Comparison of ENCODE assay signal across 26 cellular contexts in genomic region chr11:112211556-112211955, GRCh38. TPM values are rescaled to one million over a fixed set of nuclear protein-coding genes. Genes with fewer than 3 reads are reported as not detected.
DNase-seq lines count a peak whose midpoint lies in the region; ATAC-seq, FAIRE-seq and TF ChIP-seq lines count a peak whose summit lies in the region.
"Had no signal": no experiment of that assay in that cellular context is flagged by ENCODE, and none has a peak within 500 bp of the region (broad histone marks: within the 10 kb centered on the region; RNA-seq: fewer than 3 reads in every experiment).

No MANE protein-coding gene starts in this region.

- in situ Hi-C loops in HepG2 (cut with HindIII; ENCODE audit: extremely low pct_ligation_motif_present, low pct_unique_long_range_greater_than_20kb): loop anchor here (10.0 kb wide), 1 partner anchor 343 kb away; no protein-coding TSS in a partner anchor

- no peak for TF ChIP-seq POLR2A in HepG2 (IDR thresholded peaks at IDR 0.05; ENCODE audit: insufficient read depth in 1 of 2, low read depth in 2 of 2, low read length in 2 of 2)

- H3K9me3 ChIP-seq in liver (ENCODE audit: control insufficient read depth in 4 of 4, low read length in 3 of 4): no peaks in the 10 kb centered on the region
- no peaks in the 10 kb centered on the region for H3K9me3 ChIP-seq in HepG2 (ENCODE audit: low read length)
- H3K9me3 ChIP-seq: left lung, prostate gland, tibial artery had no signal

- no peak for TF ChIP-seq CTCF in liver (IDR thresholded peaks at IDR 0.05; ENCODE audit: low read depth, low read length, missing input control)
- TF ChIP-seq CTCF in HepG2 (CRISPR knock-in tag; IDR thresholded peaks at IDR 0.05): no peak

- H3K27ac ChIP-seq in liver (ENCODE audit: low read depth in 1 of 2, low read length in 2 of 2) (peak overlapping the region; percentile 62 to 72), HepG2 (ENCODE audit: extremely low read length, insufficient read depth, low read length) (no peak overlapping the region)
- H3K27ac ChIP-seq: GM23248, left lung, prostate gland, RWPE1, tibial artery had no signal

- TF ChIP-seq EP300 in HepG2 (IDR thresholded peaks at IDR 0.05; ENCODE audit: low read depth in 2 of 2, low read length in 2 of 2) (no peak), HepG2 (CRISPR knock-in tag; IDR thresholded peaks at IDR 0.05; ENCODE audit: borderline replicate concordance) (no peak)

- peak overlapping the region; percentile 54 for H3K4me3 Mint-ChIP-seq in activated T-helper 17 cell treated with anti-CD3 and anti-CD28 coated beads, Interleukin-2, amount 50 U/mL, for 72 hours
- H3K4me3 Mint-ChIP-seq: activated T-helper 1 cell treated with anti-CD3 and anti-CD28 coated beads, Interleukin-12 subunit alpha, Interleukin-12 subunit beta, Interleukin-2, Interleukin-4 antibody, amounts not matched to agents 30 ng/mL and 10 ng/mL and 1 ng/mL, durations not matched to agents 14 hours and 24 hours and 36 hours; central memory CD8-positive, alpha-beta T cell; dendritic cell treated with granulocyte-macrophage colony-stimulating factor and Interleukin-4, amounts not matched to agents 40 ng/mL and 50 ng/mL, for 4 days had no signal

- H3K4me3 ChIP-seq in liver (ENCODE audit: low read depth in 1 of 3, low read length in 3 of 3) (no peak overlapping the region), HepG2 (replicated peaks in 1 of 3; ENCODE audit: insufficient read depth in 1 of 3, low read depth in 2 of 3, low read length in 3 of 3) (no peak overlapping the region)
- H3K4me3 ChIP-seq: GM23248, left lung, prostate gland, tibial artery had no signal

- ATAC-seq in activated CD4-positive, CD25-positive, alpha-beta regulatory T cell treated with anti-CD3 and anti-CD28 coated beads, Interleukin-2, amount 50 U/mL, for 24 hours: peak; percentile 64 to 74
- ATAC-seq in HepG2 (no peak), GM19324 (IDR thresholded peaks at IDR 0.05; ENCODE audit: low FRiP score, unreplicated experiment) (no peak)
- ATAC-seq in activated T-helper 17 cell treated with anti-CD3 and anti-CD28 coated beads, Interleukin-2, amount 50 U/mL, for 72 hours (replicated peaks): peak; percentile 87
- peak; percentile 69 for ATAC-seq in stimulated activated naive CD8-positive, alpha-beta T cell treated with anti-CD3 and anti-CD28 coated beads, Interleukin-15, Interleukin-2, amounts not matched to agents 100 U/mL and 50 U/mL, for 24 hours
- ATAC-seq: left lung had no signal

- peaks cover 13% of the 10 kb centered on the region for H3K4me1 Mint-ChIP-seq in activated T-helper 17 cell treated with anti-CD3 and anti-CD28 coated beads, Interleukin-2, amount 50 U/mL, for 72 hours

- H3K36me3 ChIP-seq in liver (ENCODE audit: control insufficient read depth in 4 of 4, insufficient read depth in 3 of 4, low read depth in 1 of 4, low read length in 3 of 4): no peaks in the 10 kb centered on the region
- H3K36me3 ChIP-seq in HepG2 (replicated peaks in 1 of 2; ENCODE audit: control insufficient read depth in 1 of 2, insufficient read depth in 2 of 2, low read length in 2 of 2): no peaks in the 10 kb centered on the region
- H3K36me3 ChIP-seq: left lung, prostate gland, tibial artery had no signal

- H3K4me1 ChIP-seq in liver (ENCODE audit: control insufficient read depth in 4 of 4, insufficient read depth in 4 of 4, low read length in 3 of 4) (peaks cover 6 to 55% (median 32%) of the 10 kb centered on the region in 4 donors), HepG2 (ENCODE audit: insufficient read depth, low read length) (peaks cover 11% of the 10 kb centered on the region)
- H3K4me1 ChIP-seq: left lung, prostate gland, tibial artery had no signal

- no TSS peak for BruUV-seq in HepG2 (replicated peaks; lab: Mats Ljungman, UMichigan)

- H3K79me2 ChIP-seq in HepG2 (ENCODE audit: insufficient read depth, low read length): no peaks in the 10 kb centered on the region

- DNase-seq in activated CD4-positive, CD25-positive, alpha-beta regulatory T cell treated with anti-CD3 and anti-CD28 coated beads, Interleukin-2, amount 50 U/mL, for 72 hours: no peak
- DNase-seq in HepG2 (ENCODE audit: low spot score) (no peak), retina (no peak)
- no peak for DNase-seq in stimulated activated naive CD8-positive, alpha-beta T cell treated with anti-CD3 and anti-CD28 coated beads, Interleukin-15, Interleukin-2, amounts not matched to agents 100 U/mL and 50 U/mL, for 24 hours
- DNase-seq: Calu3, DMS79 treated with DMSO at 0.1 percent for 48 hours, left lung, NCI-H1105 treated with DMSO at 0.1 percent for 48 hours, NCI-H2029 treated with DMSO at 0.1 percent for 48 hours, NCI-H2227 treated with DMSO at 0.1 percent for 48 hours, tibial artery had no signal

- CTCF ChIA-PET in HepG2 (lab: Yijun Ruan, JAX; ENCODE audit: low intra/inter-chr PET ratio, low total read pairs): no interaction called here

- H4K20me1 ChIP-seq in HepG2 (ENCODE audit: insufficient read depth, low read length): no peaks in the 10 kb centered on the region

- peaks cover 4% of the 10 kb centered on the region for H3K27me3 Mint-ChIP-seq in activated T-helper 17 cell treated with anti-CD3 and anti-CD28 coated beads, Interleukin-2, amount 50 U/mL, for 72 hours

- intact Hi-C loops in HepG2 (cut with micrococcal nuclease; ENCODE audit: unreplicated experiment): loop anchor here (10.0 kb wide), 1 partner anchor 1073 kb away; no protein-coding TSS in a partner anchor

- POLR2A ChIA-PET in HepG2 (lab: Yijun Ruan, JAX): no interaction called here

- no peaks in the 10 kb centered on the region for H3K27me3 ChIP-seq in liver (ENCODE audit: control insufficient read depth in 4 of 4, insufficient read depth in 4 of 4, low read length in 3 of 4)
- H3K27me3 ChIP-seq in HepG2 (ENCODE audit: control insufficient read depth in 1 of 2, insufficient read depth in 2 of 2, low read length in 2 of 2): no peaks in the 10 kb centered on the region
- H3K27me3 ChIP-seq: left lung, tibial artery had no signal

- WGBS in liver: 59% methylated on average over 2 of the region's 2 CpGs
- WGBS in HepG2 (ENCODE audit: low lambda C conversion rate): 22% methylated on average over 2 of the region's 2 CpGs

- peak overlapping the region; percentile 41 for H3K27ac Mint-ChIP-seq in activated T-helper 17 cell treated with anti-CD3 and anti-CD28 coated beads, Interleukin-2, amount 50 U/mL, for 72 hours
- H3K27ac Mint-ChIP-seq: activated T-helper 1 cell treated with anti-CD3 and anti-CD28 coated beads, Interleukin-12 subunit alpha, Interleukin-12 subunit beta, Interleukin-2, Interleukin-4 antibody, amounts not matched to agents 30 ng/mL and 10 ng/mL and 1 ng/mL, durations not matched to agents 14 hours and 24 hours and 36 hours; dendritic cell treated with granulocyte-macrophage colony-stimulating factor and Interleukin-4, amounts not matched to agents 40 ng/mL and 50 ng/mL, for 4 days had no signal

- H3K9me3 Mint-ChIP-seq in activated T-helper 17 cell treated with anti-CD3 and anti-CD28 coated beads, Interleukin-2, amount 50 U/mL, for 72 hours: no peaks in the 10 kb centered on the region
- H3K9me3 Mint-ChIP-seq: activated T-helper 1 cell treated with anti-CD3 and anti-CD28 coated beads, Interleukin-12 subunit alpha, Interleukin-12 subunit beta, Interleukin-2, Interleukin-4 antibody, amounts not matched to agents 30 ng/mL and 10 ng/mL and 1 ng/mL, durations not matched to agents 14 hours and 24 hours and 36 hours; central memory CD8-positive, alpha-beta T cell; dendritic cell treated with granulocyte-macrophage colony-stimulating factor and Interleukin-4, amounts not matched to agents 40 ng/mL and 50 ng/mL, for 4 days had no signal

- H3K4me2 ChIP-seq in HepG2 (ENCODE audit: low read depth, low read length): no peak overlapping the region

- no peak overlapping the region for H3K9ac ChIP-seq in liver (ENCODE audit: low read depth in 1 of 2, low read length in 2 of 2)
- H3K9ac ChIP-seq in HepG2 (ENCODE audit: insufficient read depth, low read depth, low read length): no peak overlapping the region
- H3K9ac ChIP-seq: GM23248 had no signal

- FAIRE-seq in HepG2 (lab: Jason Lieb, UNC): no peak
- FAIRE-seq: TTC549 had no signal

- no peak overlapping the region for H2AFZ ChIP-seq in HepG2 (ENCODE audit: low read length)
- H2AFZ ChIP-seq: GM23248 had no signal

- H3K36me3 Mint-ChIP-seq in activated T-helper 17 cell treated with anti-CD3 and anti-CD28 coated beads, Interleukin-2, amount 50 U/mL, for 72 hours (ENCODE audit: low read depth): no peaks in the 10 kb centered on the region

- no peak for TF ChIP-seq RAD21 in liver (IDR thresholded peaks at IDR 0.05)
- TF ChIP-seq RAD21 in HepG2 (CRISPR knock-in tag; IDR thresholded peaks at IDR 0.05): no peak

RNA-seq across cellular contexts. Expression of gene PTS, which starts 14.7 kb away (rescaled TPM):
- 10 to 100 TPM; 11.3 to 59.5 TPM for total RNA-seq in liver
- 100 to 1,000 TPM in 1 of 2 donors, 10 to 100 TPM in 1; 39.6 to 106 TPM for polyA plus RNA-seq in liver
- 46.8 and 49.3 TPM in 2 replicates for total RNA-seq in HepG2 (2016; rRNA removed; fragmentation: Illumina TruSeq; extraction: Trizol)
- total RNA-seq in HepG2 (2016; cell fraction: cytosol; rRNA removed; fragmentation: Illumina TruSeq; extraction: Trizol; ENCODE audit: low read depth): 40.2 and 43.5 TPM in 2 replicates
- total RNA-seq in HepG2 (2016; cell fraction: insoluble cytoplasmic fraction; rRNA removed; fragmentation: Illumina TruSeq; extraction: Trizol): 47.6 and 49.7 TPM in 2 replicates
- total RNA-seq in HepG2 (2016; cell fraction: membrane; rRNA removed; fragmentation: Illumina TruSeq; extraction: Trizol): 39.7 and 40.1 TPM in 2 replicates
- total RNA-seq in HepG2 (2016; cell fraction: nucleus; rRNA removed; fragmentation: Illumina TruSeq; extraction: Trizol): 38.8 and 43.2 TPM in 2 replicates
- polyA plus RNA-seq in HepG2 (2011; rRNA removed): 26.3 and 33.6 TPM in 2 replicates
- 19.8 and 26.0 TPM in 2 replicates for polyA plus RNA-seq in HepG2 (2011; cell fraction: cytosol; rRNA removed)
- polyA plus RNA-seq in HepG2 (2011; cell fraction: nucleus; rRNA removed): 23.5 and 45.8 TPM in 2 replicates
- 32.7 and 36.0 TPM in 2 replicates for polyA plus RNA-seq in HepG2 (2012)
- 28.2 and 34.2 TPM in 2 replicates for polyA plus RNA-seq in HepG2 (2016; cell fraction: cytosol; fragmentation: Illumina TruSeq; extraction: Trizol; ENCODE audit: low read depth)
- 44.0 and 45.6 TPM in 2 replicates for polyA plus RNA-seq in HepG2 (2016; cell fraction: insoluble cytoplasmic fraction; fragmentation: Illumina TruSeq; extraction: Trizol; ENCODE audit: low read depth)
- 32.0 and 33.3 TPM in 2 replicates for polyA plus RNA-seq in HepG2 (2016; cell fraction: membrane; fragmentation: Illumina TruSeq; extraction: Trizol; ENCODE audit: low read depth)
- 60.5 and 68.6 TPM in 2 replicates for polyA plus RNA-seq in HepG2 (2016; cell fraction: nucleus; fragmentation: Illumina TruSeq; extraction: Trizol; ENCODE audit: insufficient read depth, low read depth)
- polyA minus RNA-seq in HepG2 (2011; rRNA and poly(A)+ RNA removed; ENCODE audit: low replicate concordance): 6.7 and 7.7 TPM in 2 replicates
- polyA minus RNA-seq in HepG2 (2011; cell fraction: cytosol; rRNA and poly(A)+ RNA removed): 6.6 and 7.3 TPM in 2 replicates
- 62.4 and 70.9 TPM in 2 replicates for polyA minus RNA-seq in HepG2 (2011; cell fraction: nucleus; rRNA and poly(A)+ RNA removed)
- total RNA-seq in activated T-helper 17 cell treated with anti-CD3 and anti-CD28 coated beads, Interleukin-2, amount 50 U/mL, for 72 hours: 10 to 100 TPM; 24.1 to 31.0 TPM

RNA-seq across cellular contexts. Expression of gene BCO2, which starts 36.2 kb away (rescaled TPM):
- total RNA-seq in liver (100 to 1,000 TPM in 1 of 2 donors, under 1 TPM in 1; 0.70 to 190 TPM), HepG2 (2016; rRNA removed; fragmentation: Illumina TruSeq; extraction: Trizol) (0.38 TPM in 1 of 2 replicates, not detected in the other)
- polyA plus RNA-seq in liver (100 to 1,000 TPM in 1 of 2 donors, 10 to 100 TPM in 1; 24.4 to 133 TPM), HepG2 (2011; rRNA removed) (0.58 and 0.67 TPM in 2 replicates)
- total RNA-seq in HepG2 (2016; cell fraction: cytosol; rRNA removed; fragmentation: Illumina TruSeq; extraction: Trizol; ENCODE audit: low read depth): 0.40 and 1.2 TPM in 2 replicates
- total RNA-seq in HepG2 (2016; cell fraction: insoluble cytoplasmic fraction; rRNA removed; fragmentation: Illumina TruSeq; extraction: Trizol): 0.34 and 0.41 TPM in 2 replicates
- total RNA-seq in HepG2 (2016; cell fraction: membrane; rRNA removed; fragmentation: Illumina TruSeq; extraction: Trizol): 0.52 and 0.62 TPM in 2 replicates
- 0.78 and 0.81 TPM in 2 replicates for total RNA-seq in HepG2 (2016; cell fraction: nucleus; rRNA removed; fragmentation: Illumina TruSeq; extraction: Trizol)
- 0.15 and 0.19 TPM in 2 replicates for polyA plus RNA-seq in HepG2 (2011; cell fraction: cytosol; rRNA removed)
- polyA plus RNA-seq in HepG2 (2011; cell fraction: nucleus; rRNA removed): 1.1 and 1.8 TPM in 2 replicates
- polyA plus RNA-seq in HepG2 (2012): 0.72 and 1.4 TPM in 2 replicates
- polyA plus RNA-seq in HepG2 (2016; cell fraction: cytosol; fragmentation: Illumina TruSeq; extraction: Trizol; ENCODE audit: low read depth): not detected in 2 replicates
- 0.40 and 0.53 TPM in 2 replicates for polyA plus RNA-seq in HepG2 (2016; cell fraction: insoluble cytoplasmic fraction; fragmentation: Illumina TruSeq; extraction: Trizol; ENCODE audit: low read depth)
- not detected in 2 replicates for polyA plus RNA-seq in HepG2 (2016; cell fraction: membrane; fragmentation: Illumina TruSeq; extraction: Trizol; ENCODE audit: low read depth)
- polyA plus RNA-seq in HepG2 (2016; cell fraction: nucleus; fragmentation: Illumina TruSeq; extraction: Trizol; ENCODE audit: insufficient read depth, low read depth): 2.3 and 2.8 TPM in 2 replicates
- polyA minus RNA-seq in HepG2 (2011; rRNA and poly(A)+ RNA removed; ENCODE audit: low replicate concordance): 0.28 and 0.40 TPM in 2 replicates
- polyA minus RNA-seq in HepG2 (2011; cell fraction: cytosol; rRNA and poly(A)+ RNA removed): not detected in 2 replicates
- polyA minus RNA-seq in HepG2 (2011; cell fraction: nucleus; rRNA and poly(A)+ RNA removed): 2.7 and 4.0 TPM in 2 replicates
- 1 to 10 TPM; 2.4 to 5.0 TPM for total RNA-seq in activated T-helper 17 cell treated with anti-CD3 and anti-CD28 coated beads, Interleukin-2, amount 50 U/mL, for 72 hours
- total RNA-seq: GM23248 had no signal

RNA-seq across cellular contexts. Expression of gene TEX12, which starts 44.4 kb away (rescaled TPM):
- total RNA-seq in liver (under 1 TPM in 1 of 2 donors, not detected in 1; 0.42 TPM), HepG2 (2016; rRNA removed; fragmentation: Illumina TruSeq; extraction: Trizol) (not detected in 2 replicates)
- polyA plus RNA-seq in liver (under 1 TPM; 0.07 to 0.29 TPM), HepG2 (2011; rRNA removed) (not detected in 2 replicates)
- total RNA-seq in HepG2 (2016; cell fraction: cytosol; rRNA removed; fragmentation: Illumina TruSeq; extraction: Trizol; ENCODE audit: low read depth): not detected in 2 replicates
- 0.15 TPM in 1 of 2 replicates, not detected in the other for total RNA-seq in HepG2 (2016; cell fraction: insoluble cytoplasmic fraction; rRNA removed; fragmentation: Illumina TruSeq; extraction: Trizol)
- not detected in 2 replicates for total RNA-seq in HepG2 (2016; cell fraction: membrane; rRNA removed; fragmentation: Illumina TruSeq; extraction: Trizol)
- 0.69 TPM in 1 of 2 replicates, not detected in the other for total RNA-seq in HepG2 (2016; cell fraction: nucleus; rRNA removed; fragmentation: Illumina TruSeq; extraction: Trizol)
- polyA plus RNA-seq in HepG2 (2011; cell fraction: cytosol; rRNA removed): not detected in 2 replicates
- 0.19 TPM in 1 of 2 replicates, not detected in the other for polyA plus RNA-seq in HepG2 (2011; cell fraction: nucleus; rRNA removed)
- polyA plus RNA-seq in HepG2 (2012): not detected in 2 replicates
- not detected in 2 replicates for polyA plus RNA-seq in HepG2 (2016; cell fraction: cytosol; fragmentation: Illumina TruSeq; extraction: Trizol; ENCODE audit: low read depth)
- not detected in 2 replicates for polyA plus RNA-seq in HepG2 (2016; cell fraction: insoluble cytoplasmic fraction; fragmentation: Illumina TruSeq; extraction: Trizol; ENCODE audit: low read depth)
- polyA plus RNA-seq in HepG2 (2016; cell fraction: membrane; fragmentation: Illumina TruSeq; extraction: Trizol; ENCODE audit: low read depth): not detected in 2 replicates
- polyA plus RNA-seq in HepG2 (2016; cell fraction: nucleus; fragmentation: Illumina TruSeq; extraction: Trizol; ENCODE audit: insufficient read depth, low read depth): 1.6 TPM in 1 of 2 replicates, not detected in the other
- polyA minus RNA-seq in HepG2 (2011; rRNA and poly(A)+ RNA removed; ENCODE audit: low replicate concordance): not detected in 2 replicates
- not detected in 2 replicates for polyA minus RNA-seq in HepG2 (2011; cell fraction: cytosol; rRNA and poly(A)+ RNA removed)
- polyA minus RNA-seq in HepG2 (2011; cell fraction: nucleus; rRNA and poly(A)+ RNA removed): not detected in 2 replicates
- under 1 TPM; 0.24 to 0.99 TPM for total RNA-seq in activated T-helper 17 cell treated with anti-CD3 and anti-CD28 coated beads, Interleukin-2, amount 50 U/mL, for 72 hours
- total RNA-seq: A172; activated CD8-positive, alpha-beta memory T cell treated with anti-CD3 and anti-CD28 coated beads for 36 hours; activated T-helper 1 cell treated with anti-CD3 and anti-CD28 coated beads, Interleukin-12 subunit alpha, Interleukin-12 subunit beta, Interleukin-2, Interleukin-4 antibody, amounts not matched to agents 30 ng/mL and 10 ng/mL and 1 ng/mL, durations not matched to agents 14 hours and 24 hours and 36 hours; Calu3; left lung; T-helper 1 cell treated with Interleukin-12 subunit alpha and Interleukin-12 subunit beta and Interleukin-4 antibody, amounts not matched to agents 30 ng/mL and 1 ng/mL, for 36 hours had no signal
- polyA plus RNA-seq: GM23248 had no signal

RNA-seq across cellular contexts. Expression of gene IL18, which starts 47.7 kb away (rescaled TPM):
- total RNA-seq in liver: 1 to 10 TPM; 3.8 to 5.2 TPM
- 1 to 10 TPM; 3.0 to 3.3 TPM for polyA plus RNA-seq in liver
- total RNA-seq in HepG2 (2016; rRNA removed; fragmentation: Illumina TruSeq; extraction: Trizol): 0.89 and 1.4 TPM in 2 replicates
- total RNA-seq in HepG2 (2016; cell fraction: cytosol; rRNA removed; fragmentation: Illumina TruSeq; extraction: Trizol; ENCODE audit: low read depth): 0.30 and 0.44 TPM in 2 replicates
- total RNA-seq in HepG2 (2016; cell fraction: insoluble cytoplasmic fraction; rRNA removed; fragmentation: Illumina TruSeq; extraction: Trizol): 1.4 TPM in 2 replicates
- 0.72 and 0.74 TPM in 2 replicates for total RNA-seq in HepG2 (2016; cell fraction: membrane; rRNA removed; fragmentation: Illumina TruSeq; extraction: Trizol)
- 0.66 and 0.75 TPM in 2 replicates for total RNA-seq in HepG2 (2016; cell fraction: nucleus; rRNA removed; fragmentation: Illumina TruSeq; extraction: Trizol)
- 2.7 and 3.6 TPM in 2 replicates for polyA plus RNA-seq in HepG2 (2011; rRNA removed)
- 1.2 and 1.7 TPM in 2 replicates for polyA plus RNA-seq in HepG2 (2011; cell fraction: cytosol; rRNA removed)
- polyA plus RNA-seq in HepG2 (2011; cell fraction: nucleus; rRNA removed): 1.4 and 2.7 TPM in 2 replicates
- 0.31 and 0.44 TPM in 2 replicates for polyA plus RNA-seq in HepG2 (2012)
- polyA plus RNA-seq in HepG2 (2016; cell fraction: cytosol; fragmentation: Illumina TruSeq; extraction: Trizol; ENCODE audit: low read depth): 0.38 and 0.43 TPM in 2 replicates
- polyA plus RNA-seq in HepG2 (2016; cell fraction: insoluble cytoplasmic fraction; fragmentation: Illumina TruSeq; extraction: Trizol; ENCODE audit: low read depth): 1.1 and 1.3 TPM in 2 replicates
- polyA plus RNA-seq in HepG2 (2016; cell fraction: membrane; fragmentation: Illumina TruSeq; extraction: Trizol; ENCODE audit: low read depth): 0.60 and 1.1 TPM in 2 replicates
- 1.5 and 2.4 TPM in 2 replicates for polyA plus RNA-seq in HepG2 (2016; cell fraction: nucleus; fragmentation: Illumina TruSeq; extraction: Trizol; ENCODE audit: insufficient read depth, low read depth)
- polyA minus RNA-seq in HepG2 (2011; rRNA and poly(A)+ RNA removed; ENCODE audit: low replicate concordance): 0.50 and 22.8 TPM in 2 replicates
- 0.97 and 1.5 TPM in 2 replicates for polyA minus RNA-seq in HepG2 (2011; cell fraction: cytosol; rRNA and poly(A)+ RNA removed)
- polyA minus RNA-seq in HepG2 (2011; cell fraction: nucleus; rRNA and poly(A)+ RNA removed): 4.1 TPM in 2 replicates
- total RNA-seq in activated T-helper 17 cell treated with anti-CD3 and anti-CD28 coated beads, Interleukin-2, amount 50 U/mL, for 72 hours: not detected
- total RNA-seq: activated CD8-positive, alpha-beta memory T cell treated with anti-CD3 and anti-CD28 coated beads for 36 hours had no signal

RNA-seq across cellular contexts. Expression of gene PLET1, which starts 49.1 kb away (rescaled TPM):
- total RNA-seq in liver (not detected), HepG2 (2016; rRNA removed; fragmentation: Illumina TruSeq; extraction: Trizol) (not detected in 2 replicates)
- polyA plus RNA-seq in liver (not detected), HepG2 (2011; rRNA removed) (not detected in 2 replicates)
- not detected in 2 replicates for total RNA-seq in HepG2 (2016; cell fraction: cytosol; rRNA removed; fragmentation: Illumina TruSeq; extraction: Trizol; ENCODE audit: low read depth)
- total RNA-seq in HepG2 (2016; cell fraction: insoluble cytoplasmic fraction; rRNA removed; fragmentation: Illumina TruSeq; extraction: Trizol): not detected in 2 replicates
- not detected in 2 replicates for total RNA-seq in HepG2 (2016; cell fraction: membrane; rRNA removed; fragmentation: Illumina TruSeq; extraction: Trizol)
- not detected in 2 replicates for total RNA-seq in HepG2 (2016; cell fraction: nucleus; rRNA removed; fragmentation: Illumina TruSeq; extraction: Trizol)
- polyA plus RNA-seq in HepG2 (2011; cell fraction: cytosol; rRNA removed): not detected in 2 replicates
- not detected in 2 replicates for polyA plus RNA-seq in HepG2 (2011; cell fraction: nucleus; rRNA removed)
- polyA plus RNA-seq in HepG2 (2012): not detected in 2 replicates
- polyA plus RNA-seq in HepG2 (2016; cell fraction: cytosol; fragmentation: Illumina TruSeq; extraction: Trizol; ENCODE audit: low read depth): not detected in 2 replicates
- not detected in 2 replicates for polyA plus RNA-seq in HepG2 (2016; cell fraction: insoluble cytoplasmic fraction; fragmentation: Illumina TruSeq; extraction: Trizol; ENCODE audit: low read depth)
- not detected in 2 replicates for polyA plus RNA-seq in HepG2 (2016; cell fraction: membrane; fragmentation: Illumina TruSeq; extraction: Trizol; ENCODE audit: low read depth)
- polyA plus RNA-seq in HepG2 (2016; cell fraction: nucleus; fragmentation: Illumina TruSeq; extraction: Trizol; ENCODE audit: insufficient read depth, low read depth): not detected in 2 replicates
- polyA minus RNA-seq in HepG2 (2011; rRNA and poly(A)+ RNA removed; ENCODE audit: low replicate concordance): not detected in 2 replicates
- not detected in 2 replicates for polyA minus RNA-seq in HepG2 (2011; cell fraction: cytosol; rRNA and poly(A)+ RNA removed)
- not detected in 2 replicates for polyA minus RNA-seq in HepG2 (2011; cell fraction: nucleus; rRNA and poly(A)+ RNA removed)
- not detected for total RNA-seq in activated T-helper 17 cell treated with anti-CD3 and anti-CD28 coated beads, Interleukin-2, amount 50 U/mL, for 72 hours
- total RNA-seq: A172; activated CD8-positive, alpha-beta memory T cell treated with anti-CD3 and anti-CD28 coated beads for 36 hours; activated T-helper 1 cell treated with anti-CD3 and anti-CD28 coated beads, Interleukin-12 subunit alpha, Interleukin-12 subunit beta, Interleukin-2, Interleukin-4 antibody, amounts not matched to agents 30 ng/mL and 10 ng/mL and 1 ng/mL, durations not matched to agents 14 hours and 24 hours and 36 hours; Calu3; fibroblast of lung; GM23248; left lung; prostate gland; T-helper 1 cell treated with Interleukin-12 subunit alpha and Interleukin-12 subunit beta and Interleukin-4 antibody, amounts not matched to agents 30 ng/mL and 1 ng/mL, for 36 hours had no signal
- polyA plus RNA-seq: fibroblast of lung, GM23248 had no signal

Comparison
In these comparisons a context has a peak if more than half of its experiments do, and no peak if none do; other contexts are left out.
1. ATAC-seq: peak in activated CD4-positive, CD25-positive, alpha-beta regulatory T cell treated with anti-CD3 and anti-CD28 coated beads, Interleukin-2, amount 50 U/mL, for 24 hours (2 of 2), activated T-helper 17 cell treated with anti-CD3 and anti-CD28 coated beads, Interleukin-2, amount 50 U/mL, for 72 hours (single experiment) and stimulated activated naive CD8-positive, alpha-beta T cell treated with anti-CD3 and anti-CD28 coated beads, Interleukin-15, Interleukin-2, amounts not matched to agents 100 U/mL and 50 U/mL, for 24 hours (single experiment); none in HepG2 (single experiment) and GM19324 (single experiment).